ENCODE assay signal across 8 cellular contexts in the genomic region with DNA sequence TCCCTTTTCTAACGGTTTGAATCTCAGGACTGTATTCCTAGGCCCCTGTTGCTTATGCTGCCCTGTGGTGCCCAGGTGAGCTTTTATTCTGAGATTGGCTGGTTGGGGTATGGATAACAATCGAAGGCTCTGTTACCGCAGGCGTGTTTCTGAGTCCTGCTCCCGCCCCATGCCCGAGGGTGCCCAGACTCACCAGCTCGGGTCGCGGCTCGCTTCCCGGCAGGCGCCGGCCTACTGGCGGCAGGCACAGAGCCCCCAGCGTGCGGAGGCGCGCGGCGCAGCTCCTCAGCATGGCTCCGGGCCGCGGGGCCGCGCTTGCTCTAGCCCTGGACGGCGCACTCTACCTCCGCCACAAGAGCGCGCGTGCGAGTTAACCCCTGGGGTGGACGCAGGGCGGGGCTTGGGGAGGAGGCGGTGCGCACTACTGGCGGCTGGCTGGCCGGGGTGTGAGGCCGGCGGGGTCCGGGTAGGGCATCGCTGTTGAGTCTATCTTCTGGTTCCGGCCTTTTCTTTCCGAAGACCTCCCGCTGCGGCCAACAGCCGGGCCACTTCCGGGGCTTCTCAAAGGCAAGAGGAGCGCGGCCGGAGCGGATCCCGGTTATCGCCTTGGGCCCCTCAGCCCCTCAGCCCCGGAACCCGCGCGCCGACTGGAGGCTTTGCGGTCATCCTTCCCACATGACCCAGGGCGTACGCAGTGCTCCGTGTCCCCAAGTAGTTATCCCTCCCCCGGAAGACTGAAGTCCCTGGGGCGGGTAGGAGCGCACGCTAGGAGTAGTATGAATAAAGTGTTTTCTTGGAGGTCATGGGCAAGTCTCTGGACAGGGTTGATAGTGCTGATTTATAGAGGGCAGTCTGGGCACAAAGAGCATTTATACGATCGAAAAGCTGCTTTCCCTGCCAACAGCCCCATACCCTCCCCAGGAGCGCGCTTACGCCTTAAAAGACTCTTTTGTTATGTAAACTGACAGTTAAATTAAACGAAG. TPM values are rescaled to one million over a fixed set of nuclear protein-coding genes. Genes with fewer than 3 reads are reported as not detected.
DNase-seq lines count a peak whose midpoint lies in the region; ATAC-seq and TF ChIP-seq lines count a peak whose summit lies in the region.

A gene (minus strand): TSS at position 345 of the 983 bp plus-strand sequence. CDS start 53 bp downstream, at position 292.

- peaks cover 33% of the 10 kb centered on the region for H3K4me1 Mint-ChIP-seq in activated CD8-positive, alpha-beta T cell treated with anti-CD3 and anti-CD28 coated beads for 36 hours (ENCODE audit: low read depth)

- H3K36me3 Mint-ChIP-seq in activated CD8-positive, alpha-beta T cell treated with anti-CD3 and anti-CD28 coated beads for 36 hours (ENCODE audit: low read depth) = peaks cover 40% of the 10 kb centered on the region

- peak within 1 kb of the TSS; percentile 94 for H3K27ac ChIP-seq in lower lobe of right lung

- peak within 1 kb of the TSS; percentile 82 for H3K4me3 Mint-ChIP-seq in activated CD8-positive, alpha-beta T cell treated with anti-CD3 and anti-CD28 coated beads for 36 hours

- no peaks in the 10 kb centered on the region for H3K27me3 Mint-ChIP-seq in activated CD8-positive, alpha-beta T cell treated with anti-CD3 and anti-CD28 coated beads for 36 hours

- peaks cover 30% of the 10 kb centered on the region for H3K4me1 ChIP-seq in lower lobe of right lung

- peaks cover 16% of the 10 kb centered on the region for H3K9me3 Mint-ChIP-seq in activated CD8-positive, alpha-beta T cell treated with anti-CD3 and anti-CD28 coated beads for 36 hours

- peak; percentile 77 for DNase-seq in AG09309 (ENCODE audit: low read depth)
- peak; percentile 99 for DNase-seq in NCI-H82 (lab: John Stamatoyannopoulos, UW)
- DNase-seq in activated CD8-positive, alpha-beta T cell treated with anti-CD3 and anti-CD28 coated beads for 36 hours = peak; percentile 99
- peak; percentile 98 for DNase-seq in ecto neural progenitor cell (ENCODE audit: low spot score)
- DNase-seq in lower lobe of right lung = peak; percentile 99
- DNase-seq in stimulated activated CD4-positive, alpha-beta T cell treated with anti-CD3 and anti-CD28 coated beads, TNF-alpha, amount 100 ng/mL, for 1 hour (ENCODE audit: low read depth in 3 of 3, low spot score in 1 of 3) = peak; percentile 78 to 94 (median 83)

- POLR2A ChIA-PET in activated CD8-positive, alpha-beta T cell treated with anti-CD3 and anti-CD28 coated beads for 36 hours (lab: Charles Lee) = interaction anchor here (0.6 to 3.7 kb wide), 14 partner anchors 11 to 106 kb away, joined by 3 to 33 read pairs (median 3); no protein-coding TSS in a partner anchor

- no peaks in the 10 kb centered on the region for H3K36me3 ChIP-seq in lower lobe of right lung

- CTCF ChIA-PET in activated CD8-positive, alpha-beta T cell treated with anti-CD3 and anti-CD28 coated beads for 36 hours (lab: Charles Lee) = interaction anchor here (0.7 to 2.7 kb wide), 16 partner anchors 9 to 277 kb away, joined by 3 to 27 read pairs (median 4); a partner anchor contains a TSS

- H3K27ac Mint-ChIP-seq in activated CD8-positive, alpha-beta T cell treated with anti-CD3 and anti-CD28 coated beads for 36 hours = peak within 1 kb of the TSS; percentile 91

- TF ChIP-seq CTCF in AG09309 (IDR thresholded peaks at IDR 0.05; ENCODE audit: control insufficient read depth, insufficient read depth, low read depth, low read length, missing control alignments) = no peak
- no peak for TF ChIP-seq CTCF in activated CD8-positive, alpha-beta T cell treated with anti-CD3 and anti-CD28 coated beads for 36 hours (IDR thresholded peaks at IDR 0.05)
- peak; percentile 46 for TF ChIP-seq CTCF in lower lobe of right lung (IDR thresholded peaks at IDR 0.05)

- H3K9me3 ChIP-seq in lower lobe of right lung = peaks cover 4% of the 10 kb centered on the region

- intact Hi-C loops in activated CD8-positive, alpha-beta T cell treated with anti-CD3 and anti-CD28 coated beads for 36 hours (cut with micrococcal nuclease) = no loop called here
- intact Hi-C loops in lower lobe of right lung (cut with DNase I) = no loop called here

- ATAC-seq in GM19023 (IDR thresholded peaks at IDR 0.05; ENCODE audit: unreplicated experiment) = peak; percentile 99
- peak; percentile 94 for ATAC-seq in HG03196 (IDR thresholded peaks at IDR 0.05; ENCODE audit: unreplicated experiment)
- ATAC-seq in activated CD8-positive, alpha-beta T cell treated with anti-CD3 and anti-CD28 coated beads for 36 hours = peak; percentile 94
- peak; percentile 99 to 100 for ATAC-seq in lower lobe of right lung

- H3K4me3 ChIP-seq in AG09309 (ENCODE audit: control insufficient read depth, low read depth, low read length) (peak within 1 kb of the TSS; percentile 87), lower lobe of right lung (peak within 1 kb of the TSS; percentile 81)

- no peaks in the 10 kb centered on the region for H3K27me3 ChIP-seq in lower lobe of right lung (ENCODE audit: low read depth)

RNA-seq across cellular contexts. Expression of the gene that starts here (rescaled TPM):
- total RNA-seq in activated CD8-positive, alpha-beta T cell treated with anti-CD3 and anti-CD28 coated beads for 36 hours = 10 to 100 TPM; 19.9 to 22.0 TPM
- total RNA-seq in lower lobe of right lung = 15.0 TPM

Comparison
In these comparisons a context has a peak if more than half of its experiments do, and no peak if none do; other contexts are left out.
1. Peak in every context shown above with its lines: DNase-seq, ATAC-seq, H3K4me3 ChIP-seq and H3K27ac ChIP-seq.